ENCODE assay signal across 9 cellular contexts in genomic region chr1:178060789-178061556, GRCh38. TPM values are rescaled to one million over a fixed set of nuclear protein-coding genes. Genes with fewer than 3 reads are reported as not detected.
A peak's percentile ranks its signal among the peaks of the same experiment; 100 is the strongest.
DNase-seq lines count a peak whose midpoint lies in the region; ATAC-seq and TF ChIP-seq lines count a peak whose summit lies in the region.
"Had no signal": no experiment of that assay in that cellular context is flagged by ENCODE, and none has a peak within 500 bp of the region (broad histone marks: within the 10 kb centered on the region; RNA-seq: fewer than 3 reads in every experiment).

No MANE protein-coding gene starts in this region.

- H3K4me3 ChIP-seq in heart left ventricle (peak overlapping the region in 1 of 12 donors; percentile 13), vagina (no peak overlapping the region)

- no peaks in the 10 kb centered on the region for H3K27me3 ChIP-seq in heart left ventricle
- H3K27me3 ChIP-seq in vagina: no peaks in the 10 kb centered on the region

- H3K36me3 Mint-ChIP-seq in dendritic cell treated with granulocyte-macrophage colony-stimulating factor and Interleukin-4, amounts not matched to agents 40 ng/mL and 50 ng/mL, for 4 days (ENCODE audit: low read depth): peaks cover 7% of the 10 kb centered on the region
- no peaks in the 10 kb centered on the region for H3K36me3 Mint-ChIP-seq in immature natural killer cell

- TF ChIP-seq POLR2A in heart left ventricle (IDR thresholded peaks at IDR 0.05) (no peak), vagina (IDR thresholded peaks at IDR 0.05) (no peak)

- H3K4me1 Mint-ChIP-seq in dendritic cell treated with granulocyte-macrophage colony-stimulating factor and Interleukin-4, amounts not matched to agents 40 ng/mL and 50 ng/mL, for 4 days (ENCODE audit: low read depth): peaks cover 66% of the 10 kb centered on the region
- no peaks in the 10 kb centered on the region for H3K4me1 Mint-ChIP-seq in immature natural killer cell

- peak overlapping the region; percentile 13 for H3K27ac Mint-ChIP-seq in dendritic cell treated with granulocyte-macrophage colony-stimulating factor and Interleukin-4, amounts not matched to agents 40 ng/mL and 50 ng/mL, for 4 days
- no peak overlapping the region for H3K27ac Mint-ChIP-seq in immature natural killer cell
- H3K27ac Mint-ChIP-seq: CD4-positive, alpha-beta T cell had no signal

- no peak for TF ChIP-seq CTCF in heart left ventricle (IDR thresholded peaks at IDR 0.05)
- TF ChIP-seq CTCF in vagina (IDR thresholded peaks at IDR 0.05): no peak

- no peaks in the 10 kb centered on the region for H3K9me3 Mint-ChIP-seq in dendritic cell treated with granulocyte-macrophage colony-stimulating factor and Interleukin-4, amounts not matched to agents 40 ng/mL and 50 ng/mL, for 4 days
- peaks cover 0 to 20% (median 7%) of the 10 kb centered on the region in 6 donors for H3K9me3 Mint-ChIP-seq in immature natural killer cell

- intact Hi-C loops in heart left ventricle (cut with DNase I) (no loop called here), cardiac septum (cut with DNase I) (no loop called here), vagina (cut with DNase I) (no loop called here)
- intact Hi-C loops in dendritic cell treated with granulocyte-macrophage colony-stimulating factor and Interleukin-4, amounts not matched to agents 40 ng/mL and 50 ng/mL, for 4 days (cut with micrococcal nuclease): no loop called here

- H3K4me1 ChIP-seq in heart left ventricle (peaks cover 16 to 60% (median 54%) of the 10 kb centered on the region in 12 donors), vagina (peaks cover 54% of the 10 kb centered on the region)

- H3K9me3 ChIP-seq in heart left ventricle (no peaks in the 10 kb centered on the region), vagina (no peaks in the 10 kb centered on the region)

- 46 to 61% (median 56%) methylated on average over 9 of the region's 9 CpGs for WGBS in heart left ventricle, 4 donors

- H3K27me3 Mint-ChIP-seq in dendritic cell treated with granulocyte-macrophage colony-stimulating factor and Interleukin-4, amounts not matched to agents 40 ng/mL and 50 ng/mL, for 4 days: no peaks in the 10 kb centered on the region
- H3K27me3 Mint-ChIP-seq in immature natural killer cell (ENCODE audit: low read depth in 3 of 3): peaks cover 0 to 7% (median 4%) of the 10 kb centered on the region in 3 donors
- H3K27me3 Mint-ChIP-seq: CD4-positive, alpha-beta T cell had no signal

- ATAC-seq in heart left ventricle: peak in 1 of 4 donors; percentile 6

- H3K27ac ChIP-seq in heart left ventricle: peak overlapping the region; percentile 36 to 96 (median 81)
- H3K27ac ChIP-seq in vagina: peak overlapping the region; percentile 25

- no peak overlapping the region for H3K4me3 Mint-ChIP-seq in dendritic cell treated with granulocyte-macrophage colony-stimulating factor and Interleukin-4, amounts not matched to agents 40 ng/mL and 50 ng/mL, for 4 days
- no peak overlapping the region for H3K4me3 Mint-ChIP-seq in immature natural killer cell
- H3K4me3 Mint-ChIP-seq: CD4-positive, alpha-beta T cell had no signal

- DNase-seq in heart left ventricle (peak in 2 of 5 donors; percentile 28 to 32), cardiac septum (ENCODE audit: low spot score) (no peak), lung microvascular endothelial cell (ENCODE audit: low read depth in 2 of 2) (peak; percentile 84 to 88), vagina (ENCODE audit: extremely low spot score in 2 of 2) (no peak), immature natural killer cell (no peak), DMS114 treated with DMSO at 0.1 percent for 48 hours (lab: John Stamatoyannopoulos, UW; ENCODE audit: unreplicated experiment) (no peak)
- DNase-seq in activated T-cell treated with anti-CD3 and anti-CD28 coated beads, Interleukin-2, amount 50 U/mL, for 1 hour: no peak
- DNase-seq: CD4-positive, alpha-beta T cell had no signal

- H3K36me3 ChIP-seq in heart left ventricle: no peaks in the 10 kb centered on the region
- no peaks in the 10 kb centered on the region for H3K36me3 ChIP-seq in vagina

RNA-seq across cellular contexts. Expression of gene RASAL2, which starts 32.9 kb away (rescaled TPM):
- total RNA-seq in heart left ventricle: 100 to 1,000 TPM in 1 of 9 donors, 10 to 100 TPM in 8; 22.3 to 112 (median 44.1) TPM
- 1 to 10 TPM; 6.2 to 9.6 TPM for polyA plus RNA-seq in heart left ventricle
- total RNA-seq in cardiac septum: 45.8 TPM
- 11.8 and 13.1 TPM in 2 replicates for total RNA-seq in lung microvascular endothelial cell
- 25.5 TPM for total RNA-seq in vagina
- polyA plus RNA-seq in immature natural killer cell: not detected

Comparison
In these comparisons a context has a peak if more than half of its experiments do, and no peak if none do; other contexts are left out.
1. DNase-seq: peak in lung microvascular endothelial cell (2 of 2); none in cardiac septum (single experiment), vagina (0 of 2), immature natural killer cell (0 of 3), DMS114 treated with DMSO at 0.1 percent for 48 hours (single experiment) and activated T-cell treated with anti-CD3 and anti-CD28 coated beads, Interleukin-2, amount 50 U/mL, for 1 hour (single experiment).